Comparison of ENCODE assay signal across 8 cellular contexts in the genomic region with DNA sequence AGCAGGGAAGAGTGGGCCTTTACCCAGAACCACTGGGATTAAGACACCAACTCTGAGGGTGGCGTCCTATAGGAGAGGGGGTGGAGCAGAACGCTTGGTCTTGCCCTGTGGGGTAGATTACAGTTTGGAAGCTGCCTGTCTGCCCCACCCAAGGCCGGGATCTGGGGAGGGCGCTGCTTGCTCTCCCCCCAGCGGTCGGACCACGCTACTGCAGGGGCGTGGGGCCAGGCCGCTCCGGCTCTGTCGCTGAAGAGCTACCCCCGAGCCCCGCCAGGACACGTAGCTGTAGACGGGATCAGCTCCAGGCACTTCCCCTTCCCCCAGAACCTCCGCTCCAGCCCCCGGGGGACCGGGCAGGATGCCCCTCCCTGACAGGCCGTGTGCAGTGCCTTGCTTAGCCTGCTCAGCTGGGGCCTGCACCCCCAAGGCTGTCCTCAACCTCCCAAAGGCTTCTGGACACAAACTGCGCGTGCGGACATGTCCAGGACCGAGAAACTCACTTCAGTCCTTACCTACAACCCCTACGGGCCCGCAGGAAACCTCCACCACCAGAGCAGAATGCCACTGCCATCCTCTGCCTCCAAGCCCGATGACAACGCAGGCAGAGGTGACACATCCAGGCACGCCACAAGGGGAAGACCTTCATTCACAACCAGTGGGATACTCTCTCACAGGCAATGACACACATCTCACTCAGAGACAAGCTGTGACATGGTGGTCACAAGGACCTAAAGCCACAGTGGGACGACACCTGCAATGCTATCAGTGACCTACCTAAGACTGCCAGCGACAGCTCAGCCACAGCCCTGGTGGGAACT. TPM values are rescaled to one million over a fixed set of nuclear protein-coding genes. Genes with fewer than 3 reads are reported as not detected.
A peak's percentile ranks its signal among the peaks of the same experiment; 100 is the strongest.
DNase-seq lines count a peak whose midpoint lies in the region; ATAC-seq and TF ChIP-seq lines count a peak whose summit lies in the region.

No MANE protein-coding gene starts in this region.

- 12% methylated on average over 5 of the region's 30 CpGs for WGBS in esophagus muscularis mucosa
- WGBS in testis, 2 donors = 24 to 33% methylated on average over 21 to 29 of the region's 30 CpGs

- H3K9me3 ChIP-seq in PC-9 (ENCODE audit: insufficient read depth, low read depth) (no peaks in the 10 kb centered on the region), esophagus muscularis mucosa (no peaks in the 10 kb centered on the region), muscle layer of duodenum (ENCODE audit: control insufficient read depth in 1 of 2, low read length in 2 of 2) (no peaks in the 10 kb centered on the region), testis (no peaks in the 10 kb centered on the region)

- peaks cover 1 to 3% of the 10 kb centered on the region in 2 donors for H3K36me3 Mint-ChIP-seq in activated T-cell treated with anti-CD3 and anti-CD28 coated beads, Interleukin-2, amount 50 U/mL, for 72 hours (ENCODE audit: insufficient read depth in 2 of 2)

- peaks cover 48% of the 10 kb centered on the region for H4K20me1 ChIP-seq in PC-9 (ENCODE audit: insufficient read depth)

- H3K4me1 Mint-ChIP-seq in activated T-cell treated with anti-CD3 and anti-CD28 coated beads, Interleukin-2, amount 50 U/mL, for 72 hours (ENCODE audit: low read depth) = peaks cover 79% of the 10 kb centered on the region

- peak overlapping the region; percentile 75 for H3K27ac Mint-ChIP-seq in activated T-cell treated with anti-CD3 and anti-CD28 coated beads, Interleukin-2, amount 50 U/mL, for 72 hours

- H3K4me3 ChIP-seq in PC-9 (peak overlapping the region; percentile 98), esophagus muscularis mucosa (peak overlapping the region; percentile 85 to 100 (median 95)), muscle layer of duodenum (ENCODE audit: low read depth in 1 of 2, low read length in 2 of 2) (peak overlapping the region; percentile 90 to 100), testis (peak overlapping the region in 1 of 2 donors; percentile 86)

- H3K9me3 Mint-ChIP-seq in activated T-cell treated with anti-CD3 and anti-CD28 coated beads, Interleukin-2, amount 50 U/mL, for 72 hours = no peaks in the 10 kb centered on the region

- CTCF ChIA-PET in PC-9 (lab: Charles Lee) = interaction anchor here (0.5 to 3.9 kb wide), 18 partner anchors 9 to 185 kb away, joined by 3 to 58 read pairs (median 7); a partner anchor contains a TSS

- H2AFZ ChIP-seq in PC-9 = no peak overlapping the region

- peak; percentile 29 for TF ChIP-seq POLR2A in esophagus muscularis mucosa (IDR thresholded peaks at IDR 0.05; ENCODE audit: low read depth)
- no peak for TF ChIP-seq POLR2A in testis (IDR thresholded peaks at IDR 0.05)

- DNase-seq in ELR (ENCODE audit: low read depth) (peak; percentile 83), PC-9 (peak; percentile 76 to 90), esophagus muscularis mucosa (ENCODE audit: extremely low spot score) (no peak), testis (peak; percentile 81)
- DNase-seq in activated T-cell treated with anti-CD3 and anti-CD28 coated beads, Interleukin-2, amount 50 U/mL, for 72 hours = peak; percentile 81 to 86

- H3K9me2 ChIP-seq in PC-9 (ENCODE audit: insufficient read depth) = no peaks in the 10 kb centered on the region

- no peaks in the 10 kb centered on the region for H3K36me3 ChIP-seq in PC-9 (ENCODE audit: low read depth)
- H3K36me3 ChIP-seq in esophagus muscularis mucosa = peaks cover 0 to 10% (median 0%) of the 10 kb centered on the region in 4 donors
- H3K36me3 ChIP-seq in muscle layer of duodenum (ENCODE audit: control insufficient read depth in 1 of 2, insufficient read depth in 2 of 2, low read length in 2 of 2) = no peaks in the 10 kb centered on the region
- H3K36me3 ChIP-seq in testis (ENCODE audit: low read depth, missing control alignments) = no peaks in the 10 kb centered on the region

- ATAC-seq in HG03354 (IDR thresholded peaks at IDR 0.05; ENCODE audit: poor library complexity, severe bottlenecking, unreplicated experiment) = peak; percentile 35
- peak; percentile 66 to 72 for ATAC-seq in activated T-cell treated with anti-CD3 and anti-CD28 coated beads, Interleukin-2, amount 50 U/mL, for 72 hours (replicated peaks in 1 of 2)
- no peak for ATAC-seq in HG03521 (IDR thresholded peaks at IDR 0.05; ENCODE audit: unreplicated experiment)

- H3K27me3 Mint-ChIP-seq in activated T-cell treated with anti-CD3 and anti-CD28 coated beads, Interleukin-2, amount 50 U/mL, for 72 hours (ENCODE audit: low read depth) = peaks cover 9% of the 10 kb centered on the region

- no peaks in the 10 kb centered on the region for H3K27me3 ChIP-seq in PC-9 (ENCODE audit: insufficient read depth, low read depth)
- H3K27me3 ChIP-seq in esophagus muscularis mucosa = no peaks in the 10 kb centered on the region
- H3K27me3 ChIP-seq in muscle layer of duodenum (ENCODE audit: low read depth, low read length) = no peaks in the 10 kb centered on the region
- no peaks in the 10 kb centered on the region for H3K27me3 ChIP-seq in testis

- H3K79me2 ChIP-seq in PC-9 (ENCODE audit: low read depth) = peaks cover 84% of the 10 kb centered on the region

- BruUV-seq in PC-9 (replicated peaks; lab: Mats Ljungman, UMichigan) = no TSS peak

- intact Hi-C loops in PC-9 (cut with micrococcal nuclease; ENCODE audit: unreplicated experiment) (loop anchor here (1.0 to 5.0 kb wide), 5 partner anchors 46 to 319 kb away; a partner anchor contains a TSS), esophagus muscularis mucosa (cut with DNase I) (loop anchor here (1.0 to 5.0 kb wide), 2 partner anchors 119 to 146 kb away; no protein-coding TSS in a partner anchor), testis (cut with DNase I; ENCODE audit: low total_unique reads) (loop anchor here (5.0 to 10.0 kb wide), 2 partner anchors 111 to 148 kb away; no protein-coding TSS in a partner anchor)

- peak overlapping the region; percentile 72 for H3K27ac ChIP-seq in PC-9
- H3K27ac ChIP-seq in esophagus muscularis mucosa (replicated peaks in 1 of 4) = peak overlapping the region; percentile 97 to 100 (median 98)
- H3K27ac ChIP-seq in muscle layer of duodenum (ENCODE audit: low read length) = peak overlapping the region; percentile 94
- peak overlapping the region; percentile 74 to 95 for H3K27ac ChIP-seq in testis

- peaks cover 78% of the 10 kb centered on the region for H3K4me1 ChIP-seq in PC-9 (replicated peaks; ENCODE audit: insufficient read depth)
- H3K4me1 ChIP-seq in esophagus muscularis mucosa = peaks cover 57 to 74% (median 68%) of the 10 kb centered on the region in 4 donors
- peaks cover 35 to 62% of the 10 kb centered on the region in 2 donors for H3K4me1 ChIP-seq in muscle layer of duodenum (ENCODE audit: control insufficient read depth in 1 of 2, insufficient read depth in 2 of 2, low read length in 2 of 2)
- peaks cover 58% of the 10 kb centered on the region for H3K4me1 ChIP-seq in testis

- POLR2A ChIA-PET in PC-9 (lab: Charles Lee; ENCODE audit: unreplicated experiment) = interaction anchor here (0.6 to 1.9 kb wide), 8 partner anchors 10 to 1345 kb away, joined by 3 to 26 read pairs (median 8); a partner anchor contains a TSS

- TF ChIP-seq CTCF in PC-9 (conservative IDR thresholded peaks at IDR 0.05) (peak; percentile 100), esophagus muscularis mucosa (IDR thresholded peaks at IDR 0.05) (peak in 2 of 3 experiments; percentile 99 to 100), testis (IDR thresholded peaks at IDR 0.05) (peak; percentile 97 to 99 (median 98))

- peaks cover 57% of the 10 kb centered on the region for H3F3A ChIP-seq in PC-9 (ENCODE audit: insufficient read depth, low read depth)

- peak overlapping the region; percentile 99 for H3K4me2 ChIP-seq in PC-9

- no peak for TF ChIP-seq EP300 in esophagus muscularis mucosa (IDR thresholded peaks at IDR 0.05)

- peak overlapping the region; percentile 81 to 96 for H3K4me3 Mint-ChIP-seq in activated T-cell treated with anti-CD3 and anti-CD28 coated beads, Interleukin-2, amount 50 U/mL, for 72 hours

RNA-seq across cellular contexts. Expression of a gene that starts 3.6 kb away (rescaled TPM):
- total RNA-seq in PC-9 (2021) (632 and 734 TPM in 2 replicates), esophagus muscularis mucosa (1,000 to 10,000 TPM; 1,278 to 2,374 (median 1,866) TPM), testis (100 to 1,000 TPM; 137 to 148 TPM)
- total RNA-seq in activated T-cell treated with anti-CD3 and anti-CD28 coated beads, Interleukin-2, amount 50 U/mL, for 72 hours = 100 to 1,000 TPM in 1 of 2 donors, 10 to 100 TPM in 1; 80.3 to 131 TPM
- polyA plus RNA-seq in testis (ENCODE audit: insufficient read depth, low read depth, low replicate concordance) = 95.8 TPM

RNA-seq across cellular contexts. Expression of a gene that starts 30.7 kb away (rescaled TPM):
- 1,773 and 2,008 TPM in 2 replicates for total RNA-seq in PC-9 (2021)
- total RNA-seq in activated T-cell treated with anti-CD3 and anti-CD28 coated beads, Interleukin-2, amount 50 U/mL, for 72 hours = 1,000 to 10,000 TPM; 2,565 to 2,667 TPM
- 1,000 to 10,000 TPM; 1,068 to 1,537 (median 1,375) TPM for total RNA-seq in esophagus muscularis mucosa
- 100 to 1,000 TPM; 607 to 868 TPM for total RNA-seq in testis
- polyA plus RNA-seq in testis (ENCODE audit: insufficient read depth, low read depth, low replicate concordance) = 1,165 TPM

RNA-seq across cellular contexts. Expression of a gene that starts 48.4 kb away (rescaled TPM):
- total RNA-seq in PC-9 (2021) (39.3 and 40.5 TPM in 2 replicates), esophagus muscularis mucosa (1 to 10 TPM; 4.2 to 8.0 (median 6.0) TPM), testis (10 to 100 TPM; 24.3 to 30.0 TPM)
- 10 to 100 TPM; 32.8 to 36.8 TPM for total RNA-seq in activated T-cell treated with anti-CD3 and anti-CD28 coated beads, Interleukin-2, amount 50 U/mL, for 72 hours
- 25.0 TPM for polyA plus RNA-seq in testis (ENCODE audit: insufficient read depth, low read depth, low replicate concordance)

RNA-seq across cellular contexts. Expression of a gene that starts 58.7 kb away (rescaled TPM):
- total RNA-seq in PC-9 (2021) (96.6 and 120 TPM in 2 replicates), esophagus muscularis mucosa (10 to 100 TPM; 60.2 to 91.4 (median 88.3) TPM), testis (100 to 1,000 TPM in 1 of 2 donors, 10 to 100 TPM in 1; 97.2 to 115 TPM)
- 100 to 1,000 TPM; 173 to 241 TPM for total RNA-seq in activated T-cell treated with anti-CD3 and anti-CD28 coated beads, Interleukin-2, amount 50 U/mL, for 72 hours
- 87.6 TPM for polyA plus RNA-seq in testis (ENCODE audit: insufficient read depth, low read depth, low replicate concordance)
